13 cellular contexts compared by ENCODE assay signal in the genomic region with DNA sequence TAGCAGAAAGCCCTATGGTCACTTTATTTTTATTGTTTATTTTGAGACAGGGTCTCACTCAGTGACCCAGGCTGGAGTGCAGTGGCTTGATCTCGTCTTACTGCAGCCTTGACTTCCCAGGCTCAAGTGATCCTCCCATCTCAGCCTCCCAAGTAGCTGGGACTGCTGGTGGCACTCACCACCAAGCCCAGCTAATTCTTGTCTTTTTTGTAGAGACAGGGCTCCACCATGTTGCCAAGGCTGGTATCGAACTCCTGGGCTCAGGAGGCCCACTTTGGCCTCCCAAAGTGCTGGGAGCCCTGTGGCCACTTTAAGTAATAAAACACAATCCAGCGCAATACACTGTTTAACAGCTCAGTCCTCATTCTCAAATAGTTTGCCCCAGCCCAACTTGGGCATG.
DNase-seq lines count a peak whose midpoint lies in the region; ATAC-seq and TF ChIP-seq lines count a peak whose summit lies in the region.
"Had no signal": no experiment of that assay in that cellular context is flagged by ENCODE, and none has a peak within 500 bp of the region (broad histone marks: within the 10 kb centered on the region; RNA-seq: fewer than 3 reads in every experiment).

No MANE protein-coding gene starts in this region.

- H3K4me1 Mint-ChIP-seq in CD8-positive, alpha-beta memory T cell, result peaks cover 2 to 5% (median 5%) of the 10 kb centered on the region in 3 donors
- H3K4me1 Mint-ChIP-seq in activated T-helper 17 cell treated with anti-CD3 and anti-CD28 coated beads, Interleukin-2, amount 50 U/mL, for 72 hours, result no peaks in the 10 kb centered on the region

- peak overlapping the region in 6 of 8 donors; percentile 4 to 80 (median 32) for H3K27ac Mint-ChIP-seq in CD8-positive, alpha-beta memory T cell
- H3K27ac Mint-ChIP-seq in activated T-helper 17 cell treated with anti-CD3 and anti-CD28 coated beads, Interleukin-2, amount 50 U/mL, for 72 hours, result no peak overlapping the region

- no peaks in the 10 kb centered on the region for H3K79me2 ChIP-seq in OCI-LY3 (ENCODE audit: low read length)

- H3K36me3 ChIP-seq in CD8-positive, alpha-beta memory T cell (ENCODE audit: insufficient read depth, low read length), result no peaks in the 10 kb centered on the region
- H3K36me3 ChIP-seq in OCI-LY3 (replicated peaks; ENCODE audit: low read depth, low read length), result no peaks in the 10 kb centered on the region
- no peaks in the 10 kb centered on the region for H3K36me3 ChIP-seq in esophagus squamous epithelium

- H4K20me1 ChIP-seq in OCI-LY3 (ENCODE audit: insufficient read depth, low read length), result no peaks in the 10 kb centered on the region

- H3K4me1 ChIP-seq in CD8-positive, alpha-beta memory T cell (ENCODE audit: insufficient read depth, low read length), result peaks cover 9% of the 10 kb centered on the region
- peaks cover 5% of the 10 kb centered on the region for H3K4me1 ChIP-seq in OCI-LY3 (ENCODE audit: low read length)
- H3K4me1 ChIP-seq in esophagus squamous epithelium, result peaks cover 23 to 65% (median 29%) of the 10 kb centered on the region in 3 donors

- no peak overlapping the region for H2AFZ ChIP-seq in OCI-LY3 (ENCODE audit: low read depth, low read length)

- no peak overlapping the region for H3K4me3 ChIP-seq in CD8-positive, alpha-beta memory T cell (ENCODE audit: low read length)
- H3K4me3 ChIP-seq in OCI-LY3 (ENCODE audit: low read length) (no peak overlapping the region), esophagus squamous epithelium (no peak overlapping the region), skin epidermis (no peak overlapping the region)

- H3K27ac ChIP-seq in CD8-positive, alpha-beta memory T cell (ENCODE audit: low read depth, low read length), result no peak overlapping the region
- H3K27ac ChIP-seq in OCI-LY3 (ENCODE audit: low read length) (no peak overlapping the region), esophagus squamous epithelium (peak overlapping the region; percentile 78 to 97 (median 94)), skin epidermis (peak overlapping the region in 11 of 21 experiments; percentile 3 to 94 (median 78)), caudate nucleus (ENCODE audit: low read depth, low read length) (no peak overlapping the region)

- WGBS in esophagus squamous epithelium, 2 donors, result 96 to 100% methylated on average over 2 of the region's 3 CpGs

- H3K27me3 Mint-ChIP-seq in CD8-positive, alpha-beta memory T cell, result peaks cover 2 to 8% of the 10 kb centered on the region in 2 donors
- peaks cover 3% of the 10 kb centered on the region for H3K27me3 Mint-ChIP-seq in activated T-helper 17 cell treated with anti-CD3 and anti-CD28 coated beads, Interleukin-2, amount 50 U/mL, for 72 hours

- POLR2A ChIA-PET in CD8-positive, alpha-beta memory T cell (lab: Charles Lee), result interaction anchor here (0.6 to 1.1 kb wide), 2 partner anchors 14 to 344 kb away, joined by 3 read pairs; a partner anchor contains a TSS

- H3K9ac ChIP-seq in OCI-LY3 (ENCODE audit: low read length), result no peak overlapping the region

- no peaks in the 10 kb centered on the region for H3K36me3 Mint-ChIP-seq in CD8-positive, alpha-beta memory T cell
- no peaks in the 10 kb centered on the region for H3K36me3 Mint-ChIP-seq in activated T-helper 17 cell treated with anti-CD3 and anti-CD28 coated beads, Interleukin-2, amount 50 U/mL, for 72 hours (ENCODE audit: low read depth)

- H3K4me2 ChIP-seq in OCI-LY3 (ENCODE audit: low read length), result no peak overlapping the region

- DNase-seq in CD8-positive, alpha-beta memory T cell, result no peak
- DNase-seq in esophagus squamous epithelium (lab: John Stamatoyannopoulos, UW), result no peak
- DNase-seq in CD1c-positive myeloid dendritic cell (ENCODE audit: extremely low spot score), result no peak
- no peak for DNase-seq in caudate nucleus (lab: John Stamatoyannopoulos, UW)
- DNase-seq: activated CD8-positive, alpha-beta memory T cell treated with anti-CD3 and anti-CD28 coated beads, Interleukin-2, amount 50 U/mL, for 48 hours; hippocampal formation; NCI-H524; substantia nigra had no signal

- TF ChIP-seq POLR2A in esophagus squamous epithelium (IDR thresholded peaks at IDR 0.05), result no peak

- H3K4me3 Mint-ChIP-seq in CD8-positive, alpha-beta memory T cell, result peak overlapping the region in 3 of 7 donors; percentile 6 to 34 (median 33)
- no peak overlapping the region for H3K4me3 Mint-ChIP-seq in activated T-helper 17 cell treated with anti-CD3 and anti-CD28 coated beads, Interleukin-2, amount 50 U/mL, for 72 hours

- CTCF ChIA-PET in CD8-positive, alpha-beta memory T cell (lab: Charles Lee), result no interaction called here

- no peaks in the 10 kb centered on the region for H3K27me3 ChIP-seq in CD8-positive, alpha-beta memory T cell (ENCODE audit: insufficient read depth, low read length, poor library complexity, severe bottlenecking)
- H3K27me3 ChIP-seq in OCI-LY3 (ENCODE audit: low read depth, low read length), result peaks cover 10% of the 10 kb centered on the region
- H3K27me3 ChIP-seq in esophagus squamous epithelium, result no peaks in the 10 kb centered on the region

- peak; percentile 7; the same call in 1 of the 2 replicates for TF ChIP-seq CTCF in OCI-LY3 (IDR thresholded peaks at IDR 0.05; ENCODE audit: low read depth, low read length)
- no peak for TF ChIP-seq CTCF in esophagus squamous epithelium (IDR thresholded peaks at IDR 0.05)

- no peak for ATAC-seq in GM18870 (IDR thresholded peaks at IDR 0.05; ENCODE audit: unreplicated experiment)
- no peak for ATAC-seq in activated T-helper 17 cell treated with anti-CD3 and anti-CD28 coated beads, Interleukin-2, amount 50 U/mL, for 72 hours (replicated peaks)
- ATAC-seq: Right ventricle myocardium inferior had no signal

- no peaks in the 10 kb centered on the region for H3K9me3 Mint-ChIP-seq in CD8-positive, alpha-beta memory T cell
- H3K9me3 Mint-ChIP-seq in activated T-helper 17 cell treated with anti-CD3 and anti-CD28 coated beads, Interleukin-2, amount 50 U/mL, for 72 hours, result no peaks in the 10 kb centered on the region

- intact Hi-C loops in esophagus squamous epithelium (cut with DNase I), result no loop called here

- H3K9me3 ChIP-seq in CD8-positive, alpha-beta memory T cell (ENCODE audit: low read length), result no peaks in the 10 kb centered on the region
- H3K9me3 ChIP-seq in OCI-LY3 (ENCODE audit: insufficient read depth, low read length), result no peaks in the 10 kb centered on the region
- no peaks in the 10 kb centered on the region for H3K9me3 ChIP-seq in esophagus squamous epithelium

Comparison
In these comparisons a context has a peak if more than half of its experiments do, and no peak if none do; other contexts are left out.
1. H3K27ac ChIP-seq: peak in esophagus squamous epithelium (4 of 4) and skin epidermis (11 of 21); none in CD8-positive, alpha-beta memory T cell (single experiment), OCI-LY3 (single experiment) and caudate nucleus (single experiment).